ENCODE assay signal across 1 cellular context in the genomic region with DNA sequence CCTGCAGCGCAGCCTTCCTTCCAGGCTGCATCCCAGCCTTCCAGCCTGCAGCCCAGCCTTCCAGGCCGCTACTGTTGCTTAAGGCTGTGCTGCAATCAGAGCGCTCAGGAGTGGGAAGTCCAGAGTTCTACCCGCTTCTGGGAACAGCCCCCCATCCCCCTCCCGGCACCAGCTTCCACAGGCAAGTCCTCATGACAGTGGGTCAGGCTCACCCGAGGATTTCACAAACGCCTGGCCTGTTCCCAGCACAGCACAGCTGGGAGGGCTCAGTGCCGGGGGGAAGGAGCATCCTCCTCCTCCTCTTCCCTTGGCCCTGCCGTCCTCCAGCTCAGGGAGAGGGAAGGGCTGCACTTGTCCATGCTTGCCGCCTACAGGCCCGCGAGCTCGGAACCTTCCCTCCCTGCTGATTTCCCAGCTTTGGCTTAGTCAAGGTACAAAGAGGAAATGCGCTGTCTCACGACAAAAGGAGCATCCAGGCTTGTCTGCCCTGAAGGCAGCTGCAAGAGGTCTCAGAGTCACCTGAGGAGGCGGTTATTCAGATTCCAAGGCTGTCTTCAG.
TF ChIP-seq lines count a peak whose summit lies in the region.

No MANE protein-coding gene starts in this region.

TF ChIP-seq in HCT116, 20 proteins besides CTCF, POLR2A, EP300 and RAD21 (continued from another document):
- TF ChIP-seq, protein P1, sequence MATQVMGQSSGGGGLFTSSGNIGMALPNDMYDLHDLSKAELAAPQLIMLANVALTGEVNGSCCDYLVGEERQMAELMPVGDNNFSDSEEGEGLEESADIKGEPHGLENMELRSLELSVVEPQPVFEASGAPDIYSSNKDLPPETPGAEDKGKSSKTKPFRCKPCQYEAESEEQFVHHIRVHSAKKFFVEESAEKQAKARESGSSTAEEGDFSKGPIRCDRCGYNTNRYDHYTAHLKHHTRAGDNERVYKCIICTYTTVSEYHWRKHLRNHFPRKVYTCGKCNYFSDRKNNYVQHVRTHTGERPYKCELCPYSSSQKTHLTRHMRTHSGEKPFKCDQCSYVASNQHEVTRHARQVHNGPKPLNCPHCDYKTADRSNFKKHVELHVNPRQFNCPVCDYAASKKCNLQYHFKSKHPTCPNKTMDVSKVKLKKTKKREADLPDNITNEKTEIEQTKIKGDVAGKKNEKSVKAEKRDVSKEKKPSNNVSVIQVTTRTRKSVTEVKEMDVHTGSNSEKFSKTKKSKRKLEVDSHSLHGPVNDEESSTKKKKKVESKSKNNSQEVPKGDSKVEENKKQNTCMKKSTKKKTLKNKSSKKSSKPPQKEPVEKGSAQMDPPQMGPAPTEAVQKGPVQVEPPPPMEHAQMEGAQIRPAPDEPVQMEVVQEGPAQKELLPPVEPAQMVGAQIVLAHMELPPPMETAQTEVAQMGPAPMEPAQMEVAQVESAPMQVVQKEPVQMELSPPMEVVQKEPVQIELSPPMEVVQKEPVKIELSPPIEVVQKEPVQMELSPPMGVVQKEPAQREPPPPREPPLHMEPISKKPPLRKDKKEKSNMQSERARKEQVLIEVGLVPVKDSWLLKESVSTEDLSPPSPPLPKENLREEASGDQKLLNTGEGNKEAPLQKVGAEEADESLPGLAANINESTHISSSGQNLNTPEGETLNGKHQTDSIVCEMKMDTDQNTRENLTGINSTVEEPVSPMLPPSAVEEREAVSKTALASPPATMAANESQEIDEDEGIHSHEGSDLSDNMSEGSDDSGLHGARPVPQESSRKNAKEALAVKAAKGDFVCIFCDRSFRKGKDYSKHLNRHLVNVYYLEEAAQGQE (IDR thresholded peaks at IDR 0.05; ENCODE audit: low read depth), result no peak
- TF ChIP-seq, protein P2, sequence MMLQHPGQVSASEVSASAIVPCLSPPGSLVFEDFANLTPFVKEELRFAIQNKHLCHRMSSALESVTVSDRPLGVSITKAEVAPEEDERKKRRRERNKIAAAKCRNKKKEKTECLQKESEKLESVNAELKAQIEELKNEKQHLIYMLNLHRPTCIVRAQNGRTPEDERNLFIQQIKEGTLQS (IDR thresholded peaks at IDR 0.05), result no peak
- no peak for TF ChIP-seq JUND (IDR thresholded peaks at IDR 0.05)
- no peak for TF ChIP-seq TCF7L2 (IDR thresholded peaks at IDR 0.05; ENCODE audit: borderline replicate concordance, extremely low read depth, insufficient read depth, insufficient read length)
- TF ChIP-seq YY1 (IDR thresholded peaks at IDR 0.05; ENCODE audit: extremely low read depth, insufficient replicate concordance, low read depth, low read length), result no peak
- TF ChIP-seq SRF (IDR thresholded peaks at IDR 0.05; ENCODE audit: low read depth), result no peak
- no peak for TF ChIP-seq EGR1 (IDR thresholded peaks at IDR 0.05; ENCODE audit: low read depth)
- TF ChIP-seq EZH2phosphoT487 (IDR thresholded peaks at IDR 0.05; ENCODE audit: borderline replicate concordance), result no peak
- no peak for TF ChIP-seq POLR2AphosphoS5 (IDR thresholded peaks at IDR 0.05; ENCODE audit: low read depth, low read length)
- no peak for TF ChIP-seq FOSL1 (IDR thresholded peaks at IDR 0.05; ENCODE audit: low read depth)
